18 cellular contexts compared by ENCODE assay signal in the genomic region with DNA sequence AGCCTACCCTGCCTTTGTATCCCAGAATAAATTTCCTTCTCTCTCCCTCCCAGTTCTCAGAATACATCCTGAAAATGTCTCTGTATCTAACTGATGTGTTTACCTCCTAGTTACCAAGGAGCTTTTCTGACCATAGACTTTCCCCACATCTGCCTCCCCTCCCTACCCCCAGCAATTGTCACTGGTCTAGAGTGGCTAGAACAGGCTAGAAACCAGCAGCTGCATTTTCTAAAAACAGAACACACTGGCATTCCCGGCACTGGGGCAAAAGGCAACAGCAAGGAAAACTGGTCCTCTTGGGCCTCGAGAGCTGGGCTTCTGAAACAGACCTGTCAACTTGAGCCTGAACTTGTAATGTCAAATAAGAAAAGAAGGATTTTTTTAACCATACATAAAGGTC. TPM values are rescaled to one million over a fixed set of nuclear protein-coding genes. Genes with fewer than 3 reads are reported as not detected.
"Had no signal": no experiment of that assay in that cellular context is flagged by ENCODE, and none has a peak within 500 bp of the region (broad histone marks: within the 10 kb centered on the region; RNA-seq: fewer than 3 reads in every experiment).

No MANE protein-coding gene starts in this region.

- H3K36me3 ChIP-seq: gastroesophageal sphincter, thoracic aorta, uterus had no signal

- H3K27ac ChIP-seq: epithelial cell of prostate, gastroesophageal sphincter, thoracic aorta, uterus had no signal

- H3K27me3 Mint-ChIP-seq: brain; dendritic cell treated with granulocyte-macrophage colony-stimulating factor and Interleukin-4, amounts not matched to agents 40 ng/mL and 50 ng/mL, for 4 days; effector memory CD8-positive, alpha-beta T cell; stimulated activated naive CD8-positive, alpha-beta T cell treated with anti-CD3 and anti-CD28 coated beads, Interleukin-15, amount 100 ng/mL, for 72 hours had no signal

- ATAC-seq: activated CD4-positive, CD25-positive, alpha-beta regulatory T cell treated with anti-CD3 and anti-CD28 coated beads, Interleukin-2, amount 50 U/mL, for 24 hours; effector memory CD8-positive, alpha-beta T cell; gastroesophageal sphincter; stimulated activated naive CD8-positive, alpha-beta T cell treated with anti-CD3 and anti-CD28 coated beads, Interleukin-15, amount 100 ng/mL, for 72 hours had no signal

- H3K4me1 ChIP-seq: gastroesophageal sphincter, uterus had no signal

- H3K36me3 Mint-ChIP-seq: brain had no signal

- H3K4me1 Mint-ChIP-seq: neural crest cell; stimulated activated naive CD8-positive, alpha-beta T cell treated with anti-CD3 and anti-CD28 coated beads, Interleukin-15, amount 100 ng/mL, for 72 hours had no signal

- H3K4me3 Mint-ChIP-seq: brain; dendritic cell treated with granulocyte-macrophage colony-stimulating factor and Interleukin-4, amounts not matched to agents 40 ng/mL and 50 ng/mL, for 4 days; effector memory CD8-positive, alpha-beta T cell; neural crest cell; stimulated activated naive CD8-positive, alpha-beta T cell treated with anti-CD3 and anti-CD28 coated beads, Interleukin-15, amount 100 ng/mL, for 72 hours had no signal

- DNase-seq: activated naive CD4-positive, alpha-beta T cell treated with anti-CD3 and anti-CD28 coated beads, Interleukin-2, amount 50 U/mL, for 16 hours; cerebellar nuclear complex; effector memory CD8-positive, alpha-beta T cell; hypothalamus; mammary epithelial cell; stimulated activated CD4-positive, alpha-beta T cell treated with anti-CD3 and anti-CD28 coated beads, Interleukin-4, amount 100 ng/mL, for 4 hours; stimulated activated naive CD8-positive, alpha-beta T cell treated with anti-CD3 and anti-CD28 coated beads, Interleukin-15, amount 100 ng/mL, for 72 hours; uterus had no signal

- H3K27me3 ChIP-seq: gastroesophageal sphincter, uterus had no signal

- H3K9me3 Mint-ChIP-seq: effector memory CD8-positive, alpha-beta T cell; neural crest cell had no signal

- H3K4me3 ChIP-seq: gastroesophageal sphincter, thoracic aorta, uterus had no signal

- H3K27ac Mint-ChIP-seq: activated T-helper 2 cell treated with anti-CD3 and anti-CD28 coated beads, Interferon-gamma antibody, Interleukin-2, Interleukin-4, amounts not matched to agents 10 μg/mL and 5 μg/mL and 100 μg/mL, durations not matched to agents 14 hours and 24 hours and 36 hours; brain; dendritic cell treated with granulocyte-macrophage colony-stimulating factor and Interleukin-4, amounts not matched to agents 40 ng/mL and 50 ng/mL, for 4 days; effector memory CD8-positive, alpha-beta T cell; stimulated activated naive CD8-positive, alpha-beta T cell treated with anti-CD3 and anti-CD28 coated beads, Interleukin-15, amount 100 ng/mL, for 72 hours had no signal

- H3K9me3 ChIP-seq: gastroesophageal sphincter, thoracic aorta, uterus had no signal

RNA-seq across cellular contexts. Expression of a gene that starts 16.4 kb away (rescaled TPM):
- total RNA-seq: mammary epithelial cell, neural crest cell, osteocyte, pulmonary artery endothelial cell had no signal
- polyA plus RNA-seq: mammary epithelial cell had no signal
